ENCODE assay signal across 8 cellular contexts in the genomic region with DNA sequence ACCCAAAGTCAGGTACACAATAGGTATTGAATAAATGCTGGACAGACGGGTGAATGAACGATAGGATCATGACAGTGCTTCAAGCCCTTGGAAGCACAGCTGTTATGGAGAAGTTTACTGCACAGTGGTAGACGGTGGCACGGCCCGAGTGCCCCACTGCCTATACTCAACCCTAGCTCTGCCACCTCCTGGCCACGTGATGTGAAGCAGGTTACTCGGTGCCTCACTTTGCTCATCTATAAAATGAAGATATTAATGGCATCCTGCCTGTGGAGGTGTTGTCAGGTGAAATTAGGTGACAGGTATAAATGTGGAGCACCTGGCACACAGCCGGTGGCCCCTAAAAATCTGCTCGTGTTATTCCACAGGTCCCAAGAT. TPM values are rescaled to one million over a fixed set of nuclear protein-coding genes. Genes with fewer than 3 reads are reported as not detected.
DNase-seq lines count a peak whose midpoint lies in the region; ATAC-seq and TF ChIP-seq lines count a peak whose summit lies in the region.

No MANE protein-coding gene starts in this region.

- H2BK20ac ChIP-seq in H9 (ENCODE audit: low read depth, low read length, poor library complexity, severe bottlenecking), result no peak overlapping the region

- H3K4ac ChIP-seq in H9 (ENCODE audit: low read depth, low read length), result no peak overlapping the region

- no peak overlapping the region for H3K4me2 ChIP-seq in H9 (ENCODE audit: insufficient read depth, insufficient read length, low read length)

- DNase-seq in CD8-positive, alpha-beta memory T cell, result peak; percentile 51 to 82 (median 60)
- DNase-seq in H9 (no peak), NOMO-1 treated with DMSO at 0.1 percent for 48 hours (lab: John Stamatoyannopoulos, UW; ENCODE audit: unreplicated experiment) (peak; percentile 56), glutamatergic neuron (no peak), testis (no peak)
- peak; percentile 76 for DNase-seq in activated T-cell treated with anti-CD3 and anti-CD28 coated beads, Interleukin-2, amount 50 U/mL, for 72 hours
- DNase-seq in stimulated activated CD4-positive, alpha-beta T cell treated with anti-CD3 and anti-CD28 coated beads, Interleukin-4, amount 100 ng/mL, for 4 hours, result peak; percentile 65 to 73

- no peak overlapping the region for H3K14ac ChIP-seq in H9 (ENCODE audit: insufficient read depth, low read length)

- no peak overlapping the region for H2BK5ac ChIP-seq in H9 (ENCODE audit: insufficient read length, low read length)

- H4K20me1 ChIP-seq in H9 (ENCODE audit: control insufficient read depth, insufficient read depth, insufficient read length), result peaks cover 2% of the 10 kb centered on the region

- no peak overlapping the region for H3K18ac ChIP-seq in H9 (ENCODE audit: insufficient read length, low read depth, low read length)

- H2BK12ac ChIP-seq in H9 (ENCODE audit: insufficient read length, low read depth, low read length), result no peak overlapping the region

- no peaks in the 10 kb centered on the region for H3K79me1 ChIP-seq in H9 (ENCODE audit: insufficient read depth, low read depth, low read length, poor library complexity, severe bottlenecking)

- H4K5ac ChIP-seq in H9 (ENCODE audit: insufficient read length, low read depth, low read length), result no peak overlapping the region

- H3K56ac ChIP-seq in H9 (ENCODE audit: insufficient read length, low read depth, low read length), result no peak overlapping the region

- peaks cover 0 to 2% of the 10 kb centered on the region in 2 donors for H3K27me3 Mint-ChIP-seq in CD8-positive, alpha-beta memory T cell
- H3K27me3 Mint-ChIP-seq in H9 (ENCODE audit: low read depth), result no peaks in the 10 kb centered on the region; the same call in 1 of the 2 replicates
- no peaks in the 10 kb centered on the region for H3K27me3 Mint-ChIP-seq in activated T-cell treated with anti-CD3 and anti-CD28 coated beads, Interleukin-2, amount 50 U/mL, for 72 hours (ENCODE audit: low read depth)
- H3K27me3 Mint-ChIP-seq in glutamatergic neuron (ENCODE audit: unreplicated experiment), result peaks cover 18% of the 10 kb centered on the region

- peak; percentile 63 to 64 for ATAC-seq in activated T-cell treated with anti-CD3 and anti-CD28 coated beads, Interleukin-2, amount 50 U/mL, for 72 hours (replicated peaks in 1 of 2)
- ATAC-seq in GM21360 (IDR thresholded peaks at IDR 0.05; ENCODE audit: unreplicated experiment), result no peak

- H3K9me3 ChIP-seq in CD8-positive, alpha-beta memory T cell (ENCODE audit: low read length), result no peaks in the 10 kb centered on the region
- H3K9me3 ChIP-seq in H9 (ENCODE audit: control insufficient read depth, low read depth, low read length) (no peaks in the 10 kb centered on the region), testis (no peaks in the 10 kb centered on the region)

- H3T11ph ChIP-seq in H9 (ENCODE audit: low read length), result no peak overlapping the region

- CTCF ChIA-PET in CD8-positive, alpha-beta memory T cell (lab: Charles Lee), result interaction anchor here (0.7 to 33.9 kb wide), 16 partner anchors 11 to 191 kb away, joined by 3 to 945 read pairs (median 6); partner anchors contain the start of genes CCDC197, DDX24 and IFI27L1

- no peak overlapping the region for H2BK120ac ChIP-seq in H9 (ENCODE audit: low read depth, low read length, poor library complexity, severe bottlenecking)

- intact Hi-C loops in testis (cut with DNase I; ENCODE audit: low total_unique reads), result no loop called here

- H3K9ac ChIP-seq in H9 (ENCODE audit: extremely low read depth, insufficient read length, low read length), result no peak overlapping the region

- no peak overlapping the region for H2BK15ac ChIP-seq in H9 (ENCODE audit: low read depth, low read length)

- H4K91ac ChIP-seq in H9 (ENCODE audit: insufficient read length, low read depth, low read length), result no peak overlapping the region

- no peak overlapping the region for H3K27ac ChIP-seq in CD8-positive, alpha-beta memory T cell (ENCODE audit: low read depth, low read length)
- H3K27ac ChIP-seq in H9 (ENCODE audit: insufficient read length, low read depth, low read length) (no peak overlapping the region), testis (no peak overlapping the region)

- no CpG with 5 or more reads among the region's 9 CpGs for WGBS in H9 (ENCODE audit: extremely low coverage, insufficient read length, low lambda C conversion rate)
- 72 to 79% methylated on average over 9 of the region's 9 CpGs for WGBS in testis, 2 donors

- POLR2A ChIA-PET in CD8-positive, alpha-beta memory T cell (lab: Charles Lee), result interaction anchor here (0.9 to 2.8 kb wide), 8 partner anchors 8 to 55 kb away, joined by 3 to 21 read pairs (median 8); partner anchors contain the start of gene OTUB2

- H3K79me2 ChIP-seq in H9 (ENCODE audit: insufficient read depth, low read length), result no peaks in the 10 kb centered on the region

- no peaks in the 10 kb centered on the region for H3K9me3 Mint-ChIP-seq in CD8-positive, alpha-beta memory T cell
- H3K9me3 Mint-ChIP-seq in H9 (no peaks in the 10 kb centered on the region), glutamatergic neuron (ENCODE audit: unreplicated experiment) (peaks cover 32% of the 10 kb centered on the region)
- H3K9me3 Mint-ChIP-seq in activated T-cell treated with anti-CD3 and anti-CD28 coated beads, Interleukin-2, amount 50 U/mL, for 72 hours, result no peaks in the 10 kb centered on the region

- H3K23ac ChIP-seq in H9 (ENCODE audit: insufficient read length, low read depth, low read length), result no peak overlapping the region

- no peak overlapping the region for H2AFZ ChIP-seq in H9 (ENCODE audit: low read length)

- no peak overlapping the region for H4K8ac ChIP-seq in H9 (replicated peaks; ENCODE audit: insufficient read length, low read depth, low read length)

- peak overlapping the region; percentile 75 for H3K4me3 ChIP-seq in CD8-positive, alpha-beta memory T cell (ENCODE audit: low read length)
- H3K4me3 ChIP-seq in testis, result no peak overlapping the region

- no peaks in the 10 kb centered on the region for H3K36me3 ChIP-seq in CD8-positive, alpha-beta memory T cell (ENCODE audit: insufficient read depth, low read length)
- H3K36me3 ChIP-seq in testis (ENCODE audit: low read depth, missing control alignments), result no peaks in the 10 kb centered on the region

- TF ChIP-seq POLR2A in testis (IDR thresholded peaks at IDR 0.05), result no peak

- H2AK5ac ChIP-seq in H9 (ENCODE audit: insufficient read length, low read length), result no peak overlapping the region

- peaks cover 38 to 92% (median 57%) of the 10 kb centered on the region in 3 donors for H3K4me1 Mint-ChIP-seq in CD8-positive, alpha-beta memory T cell
- peaks cover 2 to 6% of the 10 kb centered on the region in 2 experiments for H3K4me1 Mint-ChIP-seq in H9
- peaks cover 90% of the 10 kb centered on the region for H3K4me1 Mint-ChIP-seq in activated T-cell treated with anti-CD3 and anti-CD28 coated beads, Interleukin-2, amount 50 U/mL, for 72 hours (ENCODE audit: low read depth)
- peaks cover 48% of the 10 kb centered on the region for H3K4me1 Mint-ChIP-seq in glutamatergic neuron (ENCODE audit: low read depth, unreplicated experiment)

- TF ChIP-seq CTCF in H9 (conservative IDR thresholded peaks at IDR 0.05), result peak; percentile 56
- TF ChIP-seq CTCF in glutamatergic neuron (IDR thresholded peaks at IDR 0.05; ENCODE audit: partially characterized antibody, unreplicated experiment), result peak; percentile 8
- peak in 1 of 3 experiments; percentile 10 for TF ChIP-seq CTCF in testis (IDR thresholded peaks at IDR 0.05)

- no peaks in the 10 kb centered on the region for H3K27me3 ChIP-seq in CD8-positive, alpha-beta memory T cell (ENCODE audit: insufficient read depth, low read length, poor library complexity, severe bottlenecking)
- H3K27me3 ChIP-seq in H9 (ENCODE audit: insufficient read depth, low read length) (no peaks in the 10 kb centered on the region), testis (no peaks in the 10 kb centered on the region)

- peaks cover 0 to 1% (median 1%) of the 10 kb centered on the region in 3 donors for H3K36me3 Mint-ChIP-seq in CD8-positive, alpha-beta memory T cell
- H3K36me3 Mint-ChIP-seq in H9 (ENCODE audit: insufficient read depth in 1 of 3, low read depth in 3 of 3), result no peaks in the 10 kb centered on the region
- peaks cover 1 to 11% of the 10 kb centered on the region in 2 donors for H3K36me3 Mint-ChIP-seq in activated T-cell treated with anti-CD3 and anti-CD28 coated beads, Interleukin-2, amount 50 U/mL, for 72 hours (ENCODE audit: insufficient read depth in 2 of 2)
- H3K36me3 Mint-ChIP-seq in glutamatergic neuron (ENCODE audit: unreplicated experiment), result peaks cover 1% of the 10 kb centered on the region

- no peaks in the 10 kb centered on the region for H3K23me2 ChIP-seq in H9 (ENCODE audit: insufficient read length, low read depth, low read length, poor library complexity, severe bottlenecking)

- peak overlapping the region; percentile 79 to 91 (median 90) for H3K4me3 Mint-ChIP-seq in CD8-positive, alpha-beta memory T cell
- no peak overlapping the region for H3K4me3 Mint-ChIP-seq in H9
- peak overlapping the region; percentile 86 for H3K4me3 Mint-ChIP-seq in activated T-cell treated with anti-CD3 and anti-CD28 coated beads, Interleukin-2, amount 50 U/mL, for 72 hours
- H3K4me3 Mint-ChIP-seq in glutamatergic neuron (ENCODE audit: unreplicated experiment), result peak overlapping the region; percentile 78

- peak overlapping the region; percentile 65 to 96 (median 90) for H3K27ac Mint-ChIP-seq in CD8-positive, alpha-beta memory T cell
- no peak overlapping the region; a peak in 1 of 7 replicates for H3K27ac Mint-ChIP-seq in H9
- H3K27ac Mint-ChIP-seq in activated T-cell treated with anti-CD3 and anti-CD28 coated beads, Interleukin-2, amount 50 U/mL, for 72 hours, result peak overlapping the region; percentile 85
- H3K27ac Mint-ChIP-seq in glutamatergic neuron (ENCODE audit: unreplicated experiment), result peak overlapping the region; percentile 94

- H3K4me1 ChIP-seq in CD8-positive, alpha-beta memory T cell (ENCODE audit: insufficient read depth, low read length), result peaks cover 15% of the 10 kb centered on the region
- H3K4me1 ChIP-seq in H9 (ENCODE audit: insufficient read depth, low read length), result no peaks in the 10 kb centered on the region
- H3K4me1 ChIP-seq in testis, result no peaks in the 10 kb centered on the region

RNA-seq across cellular contexts. Expression of gene ASB2, which starts 5.8 kb away (rescaled TPM):
- 10 to 100 TPM; 93.5 to 98.0 TPM for total RNA-seq in CD8-positive, alpha-beta memory T cell
- polyA plus RNA-seq in CD8-positive, alpha-beta memory T cell, result 4.8 TPM
- total RNA-seq in H9 (2021), result 0.35 and 1.3 TPM in 2 replicates
- total RNA-seq in activated T-cell treated with anti-CD3 and anti-CD28 coated beads, Interleukin-2, amount 50 U/mL, for 72 hours, result 10 to 100 TPM; 43.3 to 45.6 TPM
- total RNA-seq in glutamatergic neuron (ENCODE audit: unreplicated experiment), result 16.6 TPM
- 1 to 10 TPM; 3.7 to 4.3 TPM for total RNA-seq in testis
- polyA plus RNA-seq in testis (ENCODE audit: insufficient read depth, low read depth, low replicate concordance), result 3.5 TPM

RNA-seq across cellular contexts. Expression of gene CCDC197, which starts 26.5 kb away (rescaled TPM):
- total RNA-seq in CD8-positive, alpha-beta memory T cell, result not detected
- polyA plus RNA-seq in CD8-positive, alpha-beta memory T cell, result not detected
- total RNA-seq in H9 (2021) (not detected in 2 replicates), glutamatergic neuron (ENCODE audit: unreplicated experiment) (not detected), testis (10 to 100 TPM in 1 of 2 donors, 1 to 10 TPM in 1; 5.6 to 20.7 TPM)
- 1 to 10 TPM; 1.6 to 2.2 TPM for total RNA-seq in activated T-cell treated with anti-CD3 and anti-CD28 coated beads, Interleukin-2, amount 50 U/mL, for 72 hours
- 31.0 TPM for polyA plus RNA-seq in testis (ENCODE audit: insufficient read depth, low read depth, low replicate concordance)

RNA-seq across cellular contexts. Expression of gene FAM181A, which starts 43.4 kb away (rescaled TPM):
- not detected for total RNA-seq in CD8-positive, alpha-beta memory T cell
- polyA plus RNA-seq in CD8-positive, alpha-beta memory T cell, result not detected
- total RNA-seq in H9 (2021) (not detected in 2 replicates), glutamatergic neuron (ENCODE audit: unreplicated experiment) (not detected), testis (10 to 100 TPM; 12.7 to 18.0 TPM)
- total RNA-seq in activated T-cell treated with anti-CD3 and anti-CD28 coated beads, Interleukin-2, amount 50 U/mL, for 72 hours, result not detected
- polyA plus RNA-seq in testis (ENCODE audit: insufficient read depth, low read depth, low replicate concordance), result 48.5 TPM

RNA-seq across cellular contexts. Expression of gene OTUB2, which starts 55.6 kb away (rescaled TPM):
- total RNA-seq in CD8-positive, alpha-beta memory T cell, result 1 to 10 TPM; 1.1 to 1.8 TPM
- polyA plus RNA-seq in CD8-positive, alpha-beta memory T cell, result 0.12 TPM
- 3.6 and 3.7 TPM in 2 replicates for total RNA-seq in H9 (2021)
- 1 to 10 TPM; 1.9 to 2.1 TPM for total RNA-seq in activated T-cell treated with anti-CD3 and anti-CD28 coated beads, Interleukin-2, amount 50 U/mL, for 72 hours
- total RNA-seq in glutamatergic neuron (ENCODE audit: unreplicated experiment), result 5.5 TPM
- total RNA-seq in testis, result 10 to 100 TPM in 1 of 2 donors, 1 to 10 TPM in 1; 8.4 to 19.3 TPM
- polyA plus RNA-seq in testis (ENCODE audit: insufficient read depth, low read depth, low replicate concordance), result 16.8 TPM

Comparison
In these comparisons a context has a peak if more than half of its experiments do, and no peak if none do; other contexts are left out.
1. DNase-seq: peak in CD8-positive, alpha-beta memory T cell (5 of 5), NOMO-1 treated with DMSO at 0.1 percent for 48 hours (single experiment), activated T-cell treated with anti-CD3 and anti-CD28 coated beads, Interleukin-2, amount 50 U/mL, for 72 hours (2 of 2) and stimulated activated CD4-positive, alpha-beta T cell treated with anti-CD3 and anti-CD28 coated beads, Interleukin-4, amount 100 ng/mL, for 4 hours (2 of 2); none in H9 (single experiment), glutamatergic neuron (single experiment) and testis (single experiment).
2. H3K27ac Mint-ChIP-seq: peak in CD8-positive, alpha-beta memory T cell (8 of 8), activated T-cell treated with anti-CD3 and anti-CD28 coated beads, Interleukin-2, amount 50 U/mL, for 72 hours (single experiment) and glutamatergic neuron (single experiment); none in H9 (0 of 3).
3. H3K4me3 Mint-ChIP-seq: peak in CD8-positive, alpha-beta memory T cell (7 of 7), activated T-cell treated with anti-CD3 and anti-CD28 coated beads, Interleukin-2, amount 50 U/mL, for 72 hours (2 of 2) and glutamatergic neuron (single experiment); none in H9 (0 of 2).
4. RNA of gene FAM181A, which starts 43.4 kb away (total RNA-seq): 12.7 to 18.0 TPM in testis; not detected in CD8-positive, alpha-beta memory T cell, not detected in H9, not detected in activated T-cell treated with anti-CD3 and anti-CD28 coated beads, Interleukin-2, amount 50 U/mL, for 72 hours and not detected in glutamatergic neuron (single experiment); every median in the first group is over 10 times any median in the second.